In the genomic region with DNA sequence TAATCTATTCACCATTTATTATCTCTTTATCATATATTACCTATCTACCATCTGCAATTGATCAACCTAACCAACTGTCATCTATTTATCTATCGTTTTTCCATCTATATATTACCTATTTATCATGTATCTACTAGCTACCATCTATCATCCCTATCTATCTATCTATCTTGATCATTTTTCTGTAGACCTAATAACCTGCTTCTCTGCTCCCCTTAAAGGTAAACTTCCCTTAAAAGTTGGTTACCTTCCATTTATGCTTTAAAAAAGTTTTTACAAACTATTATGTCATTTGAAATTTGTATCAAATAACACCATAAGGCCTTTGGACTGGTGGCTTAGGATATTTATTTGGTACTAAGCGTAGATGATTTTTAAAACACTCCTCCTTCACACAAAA, we compare ENCODE assay signal across 35 cellular contexts.
"Had no signal": no experiment of that assay in that cellular context is flagged by ENCODE, and none has a peak within 500 bp of the region (broad histone marks: within the 10 kb centered on the region; RNA-seq: fewer than 3 reads in every experiment).

No MANE protein-coding gene starts in this region.

- H3K9me3 ChIP-seq: body of pancreas, breast epithelium had no signal

- H3K4me3 Mint-ChIP-seq: activated naive CD4-positive, alpha-beta T cell treated with anti-CD3 and anti-CD28 coated beads for 36 hours; activated naive CD4-positive, alpha-beta T cell treated with anti-CD3 and anti-CD28 coated beads, Interleukin-2, amount 10 ng/mL, durations not matched to agents 7 days and 5 days; activated naive CD4-positive, alpha-beta T cell treated with anti-CD3 and anti-CD28 coated beads, Interleukin-2, amount 50 U/mL, for 24 hours; activated naive CD8-positive, alpha-beta T cell; activated naive CD8-positive, alpha-beta T cell treated with anti-CD3 and anti-CD28 coated beads for 36 hours; activated naive CD8-positive, alpha-beta T cell treated with anti-CD3 and anti-CD28 coated beads, Interleukin-2, amount 10 ng/mL, durations not matched to agents 7 days and 5 days; activated naive CD8-positive, alpha-beta T cell treated with anti-CD3 and anti-CD28 coated beads, Interleukin-2, amount 50 U/mL, for 24 hours; activated T-cell treated with anti-CD3 and anti-CD28 coated beads, Interleukin-2, amount 50 U/mL, for 24 hours; activated T-helper 1 cell treated with anti-CD3 and anti-CD28 coated beads, Interleukin-12 subunit alpha, Interleukin-12 subunit beta, Interleukin-2, Interleukin-4 antibody, amounts not matched to agents 30 ng/mL and 10 ng/mL and 1 ng/mL, durations not matched to agents 14 hours and 24 hours and 36 hours; activated T-helper 17 cell treated with anti-CD3 and anti-CD28 coated beads, Interleukin-2, amount 50 U/mL, for 72 hours; brain; central memory CD8-positive, alpha-beta T cell had no signal

- H3K4me1 Mint-ChIP-seq: activated naive CD4-positive, alpha-beta T cell treated with anti-CD3 and anti-CD28 coated beads, Interleukin-2, amount 10 ng/mL, durations not matched to agents 7 days and 5 days; activated naive CD4-positive, alpha-beta T cell treated with anti-CD3 and anti-CD28 coated beads, Interleukin-2, amount 50 U/mL, for 24 hours; activated naive CD8-positive, alpha-beta T cell treated with anti-CD3 and anti-CD28 coated beads for 36 hours; activated naive CD8-positive, alpha-beta T cell treated with anti-CD3 and anti-CD28 coated beads, Interleukin-2, amount 10 ng/mL, durations not matched to agents 7 days and 5 days; activated naive CD8-positive, alpha-beta T cell treated with anti-CD3 and anti-CD28 coated beads, Interleukin-2, amount 50 U/mL, for 24 hours; activated T-helper 17 cell treated with anti-CD3 and anti-CD28 coated beads, Interleukin-2, amount 50 U/mL, for 72 hours; central memory CD8-positive, alpha-beta T cell had no signal

- H3K27ac ChIP-seq: adrenal gland, body of pancreas, brain microvascular endothelial cell, cardiac muscle cell had no signal

- DNase-seq: activated effector memory CD4-positive, alpha-beta T cell treated with anti-CD3 and anti-CD28 coated beads, Interleukin-2, amount 50 U/mL, for 16 hours; activated effector memory CD4-positive, alpha-beta T cell treated with Interleukin-2 at 50 U/mL for 16 hours; activated gamma-delta T cell; activated gamma-delta T cell treated with Interleukin-2 at 50 U/mL for 16 hours; activated naive CD4-positive, alpha-beta T cell; activated naive CD4-positive, alpha-beta T cell treated with anti-CD3 and anti-CD28 coated beads for 36 hours; activated naive CD4-positive, alpha-beta T cell treated with anti-CD3 and anti-CD28 coated beads, Interleukin-2, amount 10 ng/mL, durations not matched to agents 7 days and 5 days; activated naive CD4-positive, alpha-beta T cell treated with anti-CD3 and anti-CD28 coated beads, Interleukin-2, amount 50 U/mL, for 16 hours; activated naive CD4-positive, alpha-beta T cell treated with Interleukin-2 at 50 U/mL for 16 hours; activated naive CD8-positive, alpha-beta T cell treated with anti-CD3 and anti-CD28 coated beads for 36 hours; activated naive CD8-positive, alpha-beta T cell treated with anti-CD3 and anti-CD28 coated beads, Interleukin-2, amount 10 ng/mL, durations not matched to agents 7 days and 5 days; activated naive CD8-positive, alpha-beta T cell treated with anti-CD3 and anti-CD28 coated beads, Interleukin-2, amount 50 U/mL, for 24 hours; activated T-cell treated with anti-CD3 and anti-CD28 coated beads, Interleukin-2, amount 50 U/mL, for 1 hour; activated T-cell treated with anti-CD3 and anti-CD28 coated beads, Interleukin-2, amount 50 U/mL, for 24 hours; activated T-cell treated with anti-CD3 and anti-CD28 coated beads, Interleukin-2, amount 50 U/mL, for 48 hours; adrenal gland; amniotic stem cell; amygdala; anterior cingulate cortex; aorta; body of pancreas; brain microvascular endothelial cell; caudate nucleus; central memory CD4-positive, alpha-beta T cell; cerebellar nuclear complex had no signal

- H3K4me1 ChIP-seq: body of pancreas, breast epithelium had no signal

- H3K27me3 Mint-ChIP-seq: activated naive CD4-positive, alpha-beta T cell treated with anti-CD3 and anti-CD28 coated beads, Interleukin-2, amount 50 U/mL, for 24 hours; activated naive CD8-positive, alpha-beta T cell; activated T-helper 17 cell treated with anti-CD3 and anti-CD28 coated beads, Interleukin-2, amount 50 U/mL, for 72 hours had no signal

- H3K36me3 Mint-ChIP-seq: activated naive CD4-positive, alpha-beta T cell treated with anti-CD3 and anti-CD28 coated beads, Interleukin-2, amount 10 ng/mL, durations not matched to agents 7 days and 5 days; activated naive CD4-positive, alpha-beta T cell treated with anti-CD3 and anti-CD28 coated beads, Interleukin-2, amount 50 U/mL, for 24 hours; activated naive CD4-positive, alpha-beta T cell treated with anti-CD3 and anti-CD28 coated beads, Interleukin-2, amount 50 U/mL, for 72 hours; activated naive CD8-positive, alpha-beta T cell; activated naive CD8-positive, alpha-beta T cell treated with anti-CD3 and anti-CD28 coated beads for 36 hours; activated naive CD8-positive, alpha-beta T cell treated with anti-CD3 and anti-CD28 coated beads, Interleukin-2, amount 10 ng/mL, durations not matched to agents 7 days and 5 days; brain had no signal

- H3K4me3 ChIP-seq: adrenal gland, body of pancreas, breast epithelium, cardiac muscle cell had no signal

- H3K9me3 Mint-ChIP-seq: activated naive CD4-positive, alpha-beta T cell treated with anti-CD3 and anti-CD28 coated beads for 36 hours; activated naive CD4-positive, alpha-beta T cell treated with anti-CD3 and anti-CD28 coated beads, Interleukin-2, amount 10 ng/mL, durations not matched to agents 7 days and 5 days; activated naive CD4-positive, alpha-beta T cell treated with anti-CD3 and anti-CD28 coated beads, Interleukin-2, amount 50 U/mL, for 24 hours; activated naive CD4-positive, alpha-beta T cell treated with anti-CD3 and anti-CD28 coated beads, Interleukin-2, amount 50 U/mL, for 72 hours; activated naive CD8-positive, alpha-beta T cell treated with anti-CD3 and anti-CD28 coated beads, Interleukin-2, amount 10 ng/mL, durations not matched to agents 7 days and 5 days; activated naive CD8-positive, alpha-beta T cell treated with anti-CD3 and anti-CD28 coated beads, Interleukin-2, amount 50 U/mL, for 24 hours; activated T-cell treated with anti-CD3 and anti-CD28 coated beads, Interleukin-2, amount 50 U/mL, for 24 hours; activated T-helper 1 cell treated with anti-CD3 and anti-CD28 coated beads, Interleukin-12 subunit alpha, Interleukin-12 subunit beta, Interleukin-2, Interleukin-4 antibody, amounts not matched to agents 30 ng/mL and 10 ng/mL and 1 ng/mL, durations not matched to agents 14 hours and 24 hours and 36 hours; activated T-helper 17 cell treated with anti-CD3 and anti-CD28 coated beads, Interleukin-2, amount 50 U/mL, for 72 hours; central memory CD8-positive, alpha-beta T cell had no signal

- ATAC-seq: activated naive CD4-positive, alpha-beta T cell treated with anti-CD3 and anti-CD28 coated beads, Interleukin-2, amount 50 U/mL, for 72 hours; activated naive CD8-positive, alpha-beta T cell treated with anti-CD3 and anti-CD28 coated beads, Interleukin-2, amount 50 U/mL, for 24 hours; activated T-helper 17 cell treated with anti-CD3 and anti-CD28 coated beads, Interleukin-2, amount 50 U/mL, for 72 hours; body of pancreas had no signal

- H3K36me3 ChIP-seq: adrenal gland, brain microvascular endothelial cell, breast epithelium, cardiac muscle cell had no signal

- H3K27ac Mint-ChIP-seq: activated naive CD4-positive, alpha-beta T cell treated with anti-CD3 and anti-CD28 coated beads for 36 hours; activated naive CD4-positive, alpha-beta T cell treated with anti-CD3 and anti-CD28 coated beads, Interleukin-2, amount 10 ng/mL, durations not matched to agents 7 days and 5 days; activated naive CD4-positive, alpha-beta T cell treated with anti-CD3 and anti-CD28 coated beads, Interleukin-2, amount 50 U/mL, for 24 hours; activated naive CD4-positive, alpha-beta T cell treated with anti-CD3 and anti-CD28 coated beads, Interleukin-2, amount 50 U/mL, for 72 hours; activated naive CD8-positive, alpha-beta T cell; activated naive CD8-positive, alpha-beta T cell treated with anti-CD3 and anti-CD28 coated beads for 36 hours; activated naive CD8-positive, alpha-beta T cell treated with anti-CD3 and anti-CD28 coated beads, Interleukin-2, amount 10 ng/mL, durations not matched to agents 7 days and 5 days; activated naive CD8-positive, alpha-beta T cell treated with anti-CD3 and anti-CD28 coated beads, Interleukin-2, amount 50 U/mL, for 24 hours; activated T-cell treated with anti-CD3 and anti-CD28 coated beads, Interleukin-2, amount 50 U/mL, for 24 hours; activated T-helper 1 cell treated with anti-CD3 and anti-CD28 coated beads, Interleukin-12 subunit alpha, Interleukin-12 subunit beta, Interleukin-2, Interleukin-4 antibody, amounts not matched to agents 30 ng/mL and 10 ng/mL and 1 ng/mL, durations not matched to agents 14 hours and 24 hours and 36 hours; activated T-helper 17 cell treated with anti-CD3 and anti-CD28 coated beads, Interleukin-2, amount 50 U/mL, for 72 hours; activated T-helper 2 cell treated with anti-CD3 and anti-CD28 coated beads, Interferon-gamma antibody, Interleukin-2, Interleukin-4, amounts not matched to agents 10 μg/mL and 5 μg/mL and 100 μg/mL, durations not matched to agents 14 hours and 24 hours and 36 hours; brain had no signal

- H3K27me3 ChIP-seq: adrenal gland, body of pancreas, brain microvascular endothelial cell, breast epithelium had no signal
